Comparison of ENCODE assay signal across 22 cellular contexts in the genomic region with DNA sequence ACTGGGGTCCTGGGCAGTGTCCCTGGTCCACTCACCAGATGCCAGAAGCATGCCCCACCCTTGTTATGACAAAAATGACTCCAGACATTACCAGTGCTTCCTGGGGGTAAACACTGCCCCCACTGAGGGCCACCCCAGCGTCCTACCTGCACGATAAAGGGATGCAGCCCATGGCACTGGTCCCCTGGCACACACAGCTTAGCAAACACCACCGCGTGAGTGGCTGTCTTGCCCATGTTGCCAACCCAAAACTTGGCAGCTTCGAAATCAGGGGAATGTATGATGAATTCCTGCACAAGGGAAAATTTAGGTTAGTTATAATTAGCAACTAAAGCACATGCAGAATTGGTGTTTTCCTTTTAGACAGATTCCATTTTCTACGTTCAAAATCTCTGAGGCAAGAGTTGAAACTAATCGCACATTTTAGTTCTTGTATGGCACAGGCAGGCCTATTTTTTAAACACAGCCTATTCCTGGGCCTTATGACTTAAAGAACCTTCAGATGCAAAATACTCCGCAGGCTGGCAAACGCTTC. TPM values are rescaled to one million over a fixed set of nuclear protein-coding genes. Genes with fewer than 3 reads are reported as not detected.
DNase-seq lines count a peak whose midpoint lies in the region; ATAC-seq and TF ChIP-seq lines count a peak whose summit lies in the region.
"Had no signal": no experiment of that assay in that cellular context is flagged by ENCODE, and none has a peak within 500 bp of the region (broad histone marks: within the 10 kb centered on the region; RNA-seq: fewer than 3 reads in every experiment).

No MANE protein-coding gene starts in this region.

- CTCF ChIA-PET in CD4-positive, alpha-beta T cell (lab: Charles Lee), result no interaction called here
- CTCF ChIA-PET in RWPE1 (lab: Yijun Ruan, JAX), result interaction anchor here (0.5 kb wide), 1 partner anchor 1745 kb away, joined by 3 read pairs; no protein-coding TSS in a partner anchor

- no peaks in the 10 kb centered on the region for H3K27me3 Mint-ChIP-seq in CD4-positive, alpha-beta T cell
- H3K27me3 Mint-ChIP-seq: activated CD8-positive, alpha-beta T cell treated with anti-CD3 and anti-CD28 coated beads for 36 hours; activated naive CD4-positive, alpha-beta T cell treated with anti-CD3 and anti-CD28 coated beads, Interleukin-2, amount 10 ng/mL, durations not matched to agents 7 days and 5 days; brain; naive B cell had no signal

- peaks cover 39 to 91% (median 89%) of the 10 kb centered on the region in 4 donors for H3K36me3 ChIP-seq in esophagus muscularis mucosa

- WGBS in esophagus muscularis mucosa, result 63% methylated on average over 7 of the region's 9 CpGs

- TF ChIP-seq POLR2A in esophagus muscularis mucosa (IDR thresholded peaks at IDR 0.05; ENCODE audit: low read depth), result no peak

- no peak overlapping the region for H3K27ac ChIP-seq in CD4-positive, alpha-beta T cell (ENCODE audit: low read depth, low read length)
- H3K27ac ChIP-seq in RWPE1 (peak overlapping the region; percentile 57), esophagus muscularis mucosa (replicated peaks in 1 of 4) (peak overlapping the region in 3 of 4 donors; percentile 18 to 38 (median 31))
- H3K27ac ChIP-seq: A549, adrenal gland, suprapubic skin, vagina had no signal

- H3K4me1 Mint-ChIP-seq in CD4-positive, alpha-beta T cell (ENCODE audit: low read depth), result peaks cover 10% of the 10 kb centered on the region

- intact Hi-C loops in CD4-positive, alpha-beta T cell (cut with DNase I, micrococcal nuclease), result no loop called here
- intact Hi-C loops in esophagus muscularis mucosa (cut with DNase I), result no loop called here

- no peak for ATAC-seq in CD4-positive, alpha-beta T cell (ENCODE audit: poor library complexity)
- no peak for ATAC-seq in HG02763 (IDR thresholded peaks at IDR 0.05; ENCODE audit: unreplicated experiment)

- H3K4me3 ChIP-seq in esophagus muscularis mucosa, result no peak overlapping the region
- H3K4me3 ChIP-seq: A549, adrenal gland, suprapubic skin, vagina had no signal

- H3K9me3 ChIP-seq in CD4-positive, alpha-beta T cell (ENCODE audit: control insufficient read depth, low read length), result no peaks in the 10 kb centered on the region
- H3K9me3 ChIP-seq in esophagus muscularis mucosa, result no peaks in the 10 kb centered on the region
- H3K9me3 ChIP-seq: A549, adrenal gland, suprapubic skin, vagina had no signal

- H3K36me3 Mint-ChIP-seq in CD4-positive, alpha-beta T cell (ENCODE audit: low read depth), result peaks cover 61% of the 10 kb centered on the region

- peak overlapping the region; percentile 28 for H3K27ac Mint-ChIP-seq in CD4-positive, alpha-beta T cell
- H3K27ac Mint-ChIP-seq: activated CD8-positive, alpha-beta T cell treated with anti-CD3 and anti-CD28 coated beads for 36 hours; activated naive CD4-positive, alpha-beta T cell treated with anti-CD3 and anti-CD28 coated beads, Interleukin-2, amount 10 ng/mL, durations not matched to agents 7 days and 5 days had no signal

- no peaks in the 10 kb centered on the region for H3K9me3 Mint-ChIP-seq in CD4-positive, alpha-beta T cell
- H3K9me3 Mint-ChIP-seq: activated CD8-positive, alpha-beta T cell treated with anti-CD3 and anti-CD28 coated beads for 36 hours; activated naive CD4-positive, alpha-beta T cell treated with anti-CD3 and anti-CD28 coated beads, Interleukin-2, amount 10 ng/mL, durations not matched to agents 7 days and 5 days; naive B cell had no signal

- TF ChIP-seq EP300 in esophagus muscularis mucosa (IDR thresholded peaks at IDR 0.05), result no peak

- TF ChIP-seq CTCF in CD4-positive, alpha-beta T cell (IDR thresholded peaks at IDR 0.05), result no peak
- TF ChIP-seq CTCF in RWPE1 (conservative IDR thresholded peaks at IDR 0.05; ENCODE audit: low read depth) (no peak), esophagus muscularis mucosa (IDR thresholded peaks at IDR 0.05) (no peak)

- DNase-seq in CD4-positive, alpha-beta T cell, result no peak
- DNase-seq in RWPE1 (ENCODE audit: low spot score), result no peak
- no peak for DNase-seq in esophagus muscularis mucosa (ENCODE audit: extremely low spot score)
- peak; percentile 35 for DNase-seq in putamen (ENCODE audit: low spot score)
- DNase-seq in NCI-H1092 treated with DMSO at 0.1 percent for 48 hours (lab: John Stamatoyannopoulos, UW), result no peak
- DNase-seq in central memory CD4-positive, alpha-beta T cell, result no peak
- no peak for DNase-seq in pons (ENCODE audit: low spot score)
- DNase-seq: activated CD8-positive, alpha-beta memory T cell treated with anti-CD3 and anti-CD28 coated beads, Interleukin-2, amount 50 U/mL, for 48 hours; AML-193; kidney; naive B cell; NCI-H1436 treated with DMSO at 0.1 percent for 48 hours; SHP77 treated with DMSO at 0.1 percent for 48 hours; stimulated activated naive CD4-positive, alpha-beta T cell had no signal

- no peaks in the 10 kb centered on the region for H3K27me3 ChIP-seq in CD4-positive, alpha-beta T cell (ENCODE audit: control insufficient read depth, insufficient read depth, low read length)
- no peaks in the 10 kb centered on the region for H3K27me3 ChIP-seq in esophagus muscularis mucosa
- H3K27me3 ChIP-seq: adrenal gland, suprapubic skin, vagina had no signal

- no peak overlapping the region for H3K4me3 Mint-ChIP-seq in CD4-positive, alpha-beta T cell
- H3K4me3 Mint-ChIP-seq: activated CD8-positive, alpha-beta T cell treated with anti-CD3 and anti-CD28 coated beads for 36 hours; activated naive CD4-positive, alpha-beta T cell treated with anti-CD3 and anti-CD28 coated beads, Interleukin-2, amount 10 ng/mL, durations not matched to agents 7 days and 5 days; brain had no signal

- H3K4me1 ChIP-seq in esophagus muscularis mucosa, result peaks cover 6 to 31% (median 30%) of the 10 kb centered on the region in 4 donors
- H3K4me1 ChIP-seq: adrenal gland had no signal

- POLR2A ChIA-PET in CD4-positive, alpha-beta T cell (lab: Charles Lee), result no interaction called here
- POLR2A ChIA-PET in RWPE1 (lab: Yijun Ruan, JAX; ENCODE audit: low non-redundant PET), result no interaction called here

RNA-seq across cellular contexts. Expression of a gene that starts 30.4 kb away (rescaled TPM):
- total RNA-seq in CD4-positive, alpha-beta T cell, result 1 to 10 TPM; 4.9 to 6.1 TPM
- 10 to 100 TPM; 32.0 to 77.2 (median 43.8) TPM for total RNA-seq in esophagus muscularis mucosa

RNA-seq across cellular contexts. Expression of a gene that starts 30.4 kb away (rescaled TPM):
- total RNA-seq in CD4-positive, alpha-beta T cell, result 10 to 100 TPM; 25.6 to 29.2 TPM
- 10 to 100 TPM; 14.6 to 21.6 (median 19.4) TPM for total RNA-seq in esophagus muscularis mucosa

Comparison
In these comparisons a context has a peak if more than half of its experiments do, and no peak if none do; other contexts are left out.
1. RNA of a gene that starts 30.4 kb away (total RNA-seq): 32.0 to 77.2 TPM in esophagus muscularis mucosa; 4.9 to 6.1 TPM in CD4-positive, alpha-beta T cell; every median in the first group is over 4 times any median in the second.